ENCODE assay signal across 10 cellular contexts in genomic region chr5:16508730-16509531, GRCh38. TPM values are rescaled to one million over a fixed set of nuclear protein-coding genes. Genes with fewer than 3 reads are reported as not detected.
DNase-seq lines count a peak whose midpoint lies in the region; ATAC-seq and TF ChIP-seq lines count a peak whose summit lies in the region.
"Had no signal": no experiment of that assay in that cellular context is flagged by ENCODE, and none has a peak within 500 bp of the region (broad histone marks: within the 10 kb centered on the region; RNA-seq: fewer than 3 reads in every experiment).

No MANE protein-coding gene starts in this region.

- H3K27ac ChIP-seq in naive thymus-derived CD4-positive, alpha-beta T cell (ENCODE audit: low read depth, low read length) = no peak overlapping the region
- H3K27ac ChIP-seq: ovary had no signal

- H3K4me1 Mint-ChIP-seq in naive thymus-derived CD4-positive, alpha-beta T cell = peaks cover 7 to 91% (median 74%) of the 10 kb centered on the region in 7 donors
- no peaks in the 10 kb centered on the region for H3K4me1 Mint-ChIP-seq in activated CD4-positive, alpha-beta T cell treated with anti-CD3 and anti-CD28 coated beads, Interleukin-2, amount 10 ng/mL, durations not matched to agents 24 days and 14 days

- POLR2A ChIA-PET in naive thymus-derived CD4-positive, alpha-beta T cell (lab: Charles Lee) = no interaction called here

- H3K27ac Mint-ChIP-seq in naive thymus-derived CD4-positive, alpha-beta T cell = peak overlapping the region in 4 of 9 donors; percentile 39 to 58 (median 48)
- no peak overlapping the region for H3K27ac Mint-ChIP-seq in activated CD4-positive, alpha-beta T cell treated with anti-CD3 and anti-CD28 coated beads, Interleukin-2, amount 10 ng/mL, durations not matched to agents 24 days and 14 days

- TF ChIP-seq CTCF in epithelial cell of esophagus (IDR thresholded peaks at IDR 0.05; ENCODE audit: insufficient read depth, low read depth, low read length, missing control alignments) = no peak

- peak overlapping the region in 1 of 10 donors; percentile 4 for H3K4me3 Mint-ChIP-seq in naive thymus-derived CD4-positive, alpha-beta T cell
- no peak overlapping the region for H3K4me3 Mint-ChIP-seq in activated CD4-positive, alpha-beta T cell treated with anti-CD3 and anti-CD28 coated beads, Interleukin-2, amount 10 ng/mL, durations not matched to agents 24 days and 14 days

- H3K4me3 ChIP-seq in epithelial cell of esophagus (ENCODE audit: low read length) = no peak overlapping the region
- no peak overlapping the region for H3K4me3 ChIP-seq in naive thymus-derived CD4-positive, alpha-beta T cell (ENCODE audit: low read length)
- H3K4me3 ChIP-seq: ovary had no signal

- no peaks in the 10 kb centered on the region for H3K9me3 ChIP-seq in naive thymus-derived CD4-positive, alpha-beta T cell (ENCODE audit: control insufficient read depth in 2 of 3, low read length in 3 of 3)
- H3K9me3 ChIP-seq: ovary had no signal

- H3K36me3 Mint-ChIP-seq in naive thymus-derived CD4-positive, alpha-beta T cell = peaks cover 6 to 53% (median 23%) of the 10 kb centered on the region in 5 donors
- peaks cover 2% of the 10 kb centered on the region for H3K36me3 Mint-ChIP-seq in activated CD4-positive, alpha-beta T cell treated with anti-CD3 and anti-CD28 coated beads, Interleukin-2, amount 10 ng/mL, durations not matched to agents 24 days and 14 days (ENCODE audit: low read depth)

- peaks cover 0 to 6% (median 0%) of the 10 kb centered on the region in 11 donors for H3K9me3 Mint-ChIP-seq in naive thymus-derived CD4-positive, alpha-beta T cell
- no peaks in the 10 kb centered on the region for H3K9me3 Mint-ChIP-seq in activated CD4-positive, alpha-beta T cell treated with anti-CD3 and anti-CD28 coated beads, Interleukin-2, amount 10 ng/mL, durations not matched to agents 24 days and 14 days

- no peaks in the 10 kb centered on the region for H3K27me3 Mint-ChIP-seq in naive thymus-derived CD4-positive, alpha-beta T cell
- no peaks in the 10 kb centered on the region for H3K27me3 Mint-ChIP-seq in activated CD4-positive, alpha-beta T cell treated with anti-CD3 and anti-CD28 coated beads, Interleukin-2, amount 10 ng/mL, durations not matched to agents 24 days and 14 days

- DNase-seq in COLO668 (lab: John Stamatoyannopoulos, UW; ENCODE audit: unreplicated experiment) (peak; percentile 69), NCI-H510A (lab: John Stamatoyannopoulos, UW) (peak; percentile 69), epithelial cell of esophagus (ENCODE audit: low read depth) (peak; percentile 81), NCI-H82 (lab: John Stamatoyannopoulos, UW) (no peak), NCI-H2196 (lab: John Stamatoyannopoulos, UW; ENCODE audit: unreplicated experiment) (no peak), RKO (ENCODE audit: low spot score) (no peak)
- DNase-seq in naive thymus-derived CD4-positive, alpha-beta T cell = no peak
- no peak for DNase-seq in activated CD4-positive, alpha-beta T cell treated with anti-CD3 and anti-CD28 coated beads, Interleukin-2, amount 10 ng/mL, durations not matched to agents 24 days and 14 days

- H3K27me3 ChIP-seq in naive thymus-derived CD4-positive, alpha-beta T cell (ENCODE audit: control insufficient read depth in 2 of 2, insufficient read depth in 2 of 2, low read length in 2 of 2) = no peaks in the 10 kb centered on the region
- H3K27me3 ChIP-seq: ovary had no signal

- no peaks in the 10 kb centered on the region for H3K4me1 ChIP-seq in naive thymus-derived CD4-positive, alpha-beta T cell (ENCODE audit: control insufficient read depth in 2 of 2, insufficient read depth in 2 of 2, low read length in 2 of 2)

- CTCF ChIA-PET in naive thymus-derived CD4-positive, alpha-beta T cell (lab: Charles Lee) = no interaction called here

- ATAC-seq in naive thymus-derived CD4-positive, alpha-beta T cell = peak; percentile 34
- ATAC-seq: Panc1 had no signal

- H3K36me3 ChIP-seq in naive thymus-derived CD4-positive, alpha-beta T cell (ENCODE audit: control insufficient read depth in 2 of 3, insufficient read depth in 3 of 3, low read length in 3 of 3) = no peaks in the 10 kb centered on the region
- H3K36me3 ChIP-seq: ovary had no signal

- intact Hi-C loops in naive thymus-derived CD4-positive, alpha-beta T cell (cut with micrococcal nuclease) = no loop called here
- intact Hi-C loops in activated CD4-positive, alpha-beta T cell treated with anti-CD3 and anti-CD28 coated beads, Interleukin-2, amount 10 ng/mL, durations not matched to agents 24 days and 14 days (cut with micrococcal nuclease) = no loop called here

RNA-seq across cellular contexts. Expression of gene ZNF622, which starts 43.3 kb away (rescaled TPM):
- 10 to 100 TPM; 31.8 to 40.7 (median 36.0) TPM for total RNA-seq in naive thymus-derived CD4-positive, alpha-beta T cell
- 10 to 100 TPM; 59.0 to 78.7 TPM for polyA plus RNA-seq in naive thymus-derived CD4-positive, alpha-beta T cell
- total RNA-seq in activated CD4-positive, alpha-beta T cell treated with anti-CD3 and anti-CD28 coated beads, Interleukin-2, amount 10 ng/mL, durations not matched to agents 24 days and 14 days = 40.7 and 43.0 TPM in 2 replicates

Comparison
In these comparisons a context has a peak if more than half of its experiments do, and no peak if none do; other contexts are left out.
1. DNase-seq: peak in COLO668 (single experiment), NCI-H510A (single experiment) and epithelial cell of esophagus (single experiment); none in naive thymus-derived CD4-positive, alpha-beta T cell (0 of 9), NCI-H82 (single experiment), NCI-H2196 (single experiment), activated CD4-positive, alpha-beta T cell treated with anti-CD3 and anti-CD28 coated beads, Interleukin-2, amount 10 ng/mL, durations not matched to agents 24 days and 14 days (single experiment) and RKO (single experiment).